In the genomic region with DNA sequence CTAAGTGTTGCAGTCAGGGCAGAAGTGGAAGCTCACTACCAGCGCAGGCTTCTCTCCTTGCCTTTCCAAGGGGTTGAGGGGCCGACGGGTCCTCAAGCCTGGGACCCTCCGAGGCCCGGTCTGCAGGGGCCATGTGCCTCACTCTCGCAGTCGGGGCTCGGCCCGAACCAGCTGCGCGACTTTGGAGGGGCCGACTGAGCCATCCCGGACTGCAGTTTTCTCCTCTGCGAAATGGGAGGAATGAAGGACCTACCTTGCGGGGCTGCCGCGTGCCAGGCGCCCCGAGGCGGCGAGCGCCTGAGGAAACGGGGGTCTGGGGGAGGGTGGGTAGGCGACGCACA, we compare ENCODE assay signal across 22 cellular contexts. TPM values are rescaled to one million over a fixed set of nuclear protein-coding genes. Genes with fewer than 3 reads are reported as not detected.
A peak's percentile ranks its signal among the peaks of the same experiment; 100 is the strongest.
DNase-seq lines count a peak whose midpoint lies in the region; ATAC-seq and TF ChIP-seq lines count a peak whose summit lies in the region.
"Had no signal": no experiment of that assay in that cellular context is flagged by ENCODE, and none has a peak within 500 bp of the region (broad histone marks: within the 10 kb centered on the region; RNA-seq: fewer than 3 reads in every experiment).

No MANE protein-coding gene starts in this region.

- TF ChIP-seq CTCF in lower lobe of right lung (IDR thresholded peaks at IDR 0.05), result no peak
- no peak for TF ChIP-seq CTCF in suprapubic skin (IDR thresholded peaks at IDR 0.05)

- H3K27me3 ChIP-seq in duodenal mucosa (ENCODE audit: control insufficient read depth in 1 of 2, insufficient read depth in 2 of 2, low read length in 2 of 2) (no peaks in the 10 kb centered on the region), lower lobe of right lung (ENCODE audit: low read depth) (peaks cover 7% of the 10 kb centered on the region), suprapubic skin (peaks cover 15% of the 10 kb centered on the region)
- H3K27me3 ChIP-seq: adrenal gland had no signal

- peaks cover 32 to 34% of the 10 kb centered on the region in 2 donors for H3K4me1 ChIP-seq in duodenal mucosa (ENCODE audit: control insufficient read depth in 1 of 2, insufficient read depth in 2 of 2, low read length in 2 of 2)
- H3K4me1 ChIP-seq in lower lobe of right lung, result peaks cover 11% of the 10 kb centered on the region
- peaks cover 22% of the 10 kb centered on the region for H3K4me1 ChIP-seq in suprapubic skin

- H3K4me3 ChIP-seq in duodenal mucosa (ENCODE audit: low read depth in 1 of 2, low read length in 2 of 2), result peak overlapping the region; percentile 43 to 50
- peak overlapping the region; percentile 48 for H3K4me3 ChIP-seq in lower lobe of right lung
- H3K4me3 ChIP-seq in suprapubic skin, result peak overlapping the region; percentile 18
- H3K4me3 ChIP-seq: PC-9, tibial artery had no signal

- H3K27me3 Mint-ChIP-seq in activated CD4-positive, alpha-beta T cell treated with anti-CD3 and anti-CD28 coated beads, Interleukin-2, amount 10 ng/mL, durations not matched to agents 24 days and 14 days, result peaks cover 41% of the 10 kb centered on the region

- H3K4me1 Mint-ChIP-seq in activated CD4-positive, alpha-beta T cell treated with anti-CD3 and anti-CD28 coated beads, Interleukin-2, amount 10 ng/mL, durations not matched to agents 24 days and 14 days, result peaks cover 3% of the 10 kb centered on the region
- peaks cover 12% of the 10 kb centered on the region for H3K4me1 Mint-ChIP-seq in stimulated activated effector memory CD8-positive, alpha-beta T cell treated with anti-CD3 and anti-CD28 coated beads, Interleukin-12 subunit alpha, Interleukin-12 subunit beta, amount 100 ng/mL, for 72 hours

- ATAC-seq in lower lobe of right lung (no peak), HG02759 (IDR thresholded peaks at IDR 0.05; ENCODE audit: unreplicated experiment) (no peak)
- no peak for ATAC-seq in stimulated activated effector memory CD8-positive, alpha-beta T cell treated with anti-CD3 and anti-CD28 coated beads, Interleukin-12 subunit alpha, Interleukin-12 subunit beta, amount 100 ng/mL, for 72 hours
- ATAC-seq: SK-N-SH treated with all-trans-retinoic acid at 6 μM for 48 hours had no signal

- intact Hi-C loops in lower lobe of right lung (cut with DNase I), result no loop called here
- intact Hi-C loops in activated CD4-positive, alpha-beta T cell treated with anti-CD3 and anti-CD28 coated beads, Interleukin-2, amount 10 ng/mL, durations not matched to agents 24 days and 14 days (cut with micrococcal nuclease), result no loop called here

- H3K36me3 ChIP-seq in duodenal mucosa (ENCODE audit: control insufficient read depth in 1 of 2, insufficient read depth in 2 of 2, low read length in 2 of 2) (no peaks in the 10 kb centered on the region), lower lobe of right lung (no peaks in the 10 kb centered on the region), suprapubic skin (no peaks in the 10 kb centered on the region)
- H3K36me3 ChIP-seq: adrenal gland had no signal

- no peak for TF ChIP-seq EP300 in suprapubic skin (IDR thresholded peaks at IDR 0.05)

- peak overlapping the region in 1 of 2 donors; percentile 48 for H3K9ac ChIP-seq in duodenal mucosa (ENCODE audit: low read depth in 1 of 2, low read length in 2 of 2)

- no peak overlapping the region for H3K27ac ChIP-seq in duodenal mucosa (ENCODE audit: low read depth, low read length)
- peak overlapping the region; percentile 62 for H3K27ac ChIP-seq in lower lobe of right lung
- H3K27ac ChIP-seq in suprapubic skin, result no peak overlapping the region
- H3K27ac ChIP-seq: 22Rv1, adrenal gland, C4-2B, PC-9, tibial artery had no signal

- no peak overlapping the region for H3K4me3 Mint-ChIP-seq in activated CD4-positive, alpha-beta T cell treated with anti-CD3 and anti-CD28 coated beads, Interleukin-2, amount 10 ng/mL, durations not matched to agents 24 days and 14 days
- H3K4me3 Mint-ChIP-seq in stimulated activated effector memory CD8-positive, alpha-beta T cell treated with anti-CD3 and anti-CD28 coated beads, Interleukin-12 subunit alpha, Interleukin-12 subunit beta, amount 100 ng/mL, for 72 hours, result no peak overlapping the region
- H3K4me3 Mint-ChIP-seq: activated CD8-positive, alpha-beta T cell treated with anti-CD3 and anti-CD28 coated beads for 36 hours; activated T-helper 1 cell treated with anti-CD3 and anti-CD28 coated beads, Interleukin-12 subunit alpha, Interleukin-12 subunit beta, Interleukin-2, Interleukin-4 antibody, amounts not matched to agents 30 ng/mL and 10 ng/mL and 1 ng/mL, durations not matched to agents 14 hours and 24 hours and 36 hours; neural crest cell had no signal

- no peak for TF ChIP-seq POLR2A in suprapubic skin (IDR thresholded peaks at IDR 0.05)

- H3K9me3 ChIP-seq in duodenal mucosa (ENCODE audit: control insufficient read depth in 1 of 2, low read length in 2 of 2) (no peaks in the 10 kb centered on the region), lower lobe of right lung (no peaks in the 10 kb centered on the region), suprapubic skin (no peaks in the 10 kb centered on the region)
- H3K9me3 ChIP-seq: adrenal gland, tibial artery had no signal

- H3K36me3 Mint-ChIP-seq in activated CD4-positive, alpha-beta T cell treated with anti-CD3 and anti-CD28 coated beads, Interleukin-2, amount 10 ng/mL, durations not matched to agents 24 days and 14 days (ENCODE audit: low read depth), result no peaks in the 10 kb centered on the region
- H3K36me3 Mint-ChIP-seq in stimulated activated effector memory CD8-positive, alpha-beta T cell treated with anti-CD3 and anti-CD28 coated beads, Interleukin-12 subunit alpha, Interleukin-12 subunit beta, amount 100 ng/mL, for 72 hours, result no peaks in the 10 kb centered on the region

- no peak overlapping the region for H3K27ac Mint-ChIP-seq in activated CD4-positive, alpha-beta T cell treated with anti-CD3 and anti-CD28 coated beads, Interleukin-2, amount 10 ng/mL, durations not matched to agents 24 days and 14 days
- H3K27ac Mint-ChIP-seq in stimulated activated effector memory CD8-positive, alpha-beta T cell treated with anti-CD3 and anti-CD28 coated beads, Interleukin-12 subunit alpha, Interleukin-12 subunit beta, amount 100 ng/mL, for 72 hours, result no peak overlapping the region
- H3K27ac Mint-ChIP-seq: activated CD8-positive, alpha-beta T cell treated with anti-CD3 and anti-CD28 coated beads for 36 hours; activated T-helper 1 cell treated with anti-CD3 and anti-CD28 coated beads, Interleukin-12 subunit alpha, Interleukin-12 subunit beta, Interleukin-2, Interleukin-4 antibody, amounts not matched to agents 30 ng/mL and 10 ng/mL and 1 ng/mL, durations not matched to agents 14 hours and 24 hours and 36 hours had no signal

- WGBS in suprapubic skin, result 32% methylated on average over 20 of the region's 25 CpGs

- H3K9me3 Mint-ChIP-seq in activated CD4-positive, alpha-beta T cell treated with anti-CD3 and anti-CD28 coated beads, Interleukin-2, amount 10 ng/mL, durations not matched to agents 24 days and 14 days, result no peaks in the 10 kb centered on the region
- H3K9me3 Mint-ChIP-seq in stimulated activated effector memory CD8-positive, alpha-beta T cell treated with anti-CD3 and anti-CD28 coated beads, Interleukin-12 subunit alpha, Interleukin-12 subunit beta, amount 100 ng/mL, for 72 hours, result no peaks in the 10 kb centered on the region
- H3K9me3 Mint-ChIP-seq: activated CD8-positive, alpha-beta T cell treated with anti-CD3 and anti-CD28 coated beads for 36 hours; activated T-helper 1 cell treated with anti-CD3 and anti-CD28 coated beads, Interleukin-12 subunit alpha, Interleukin-12 subunit beta, Interleukin-2, Interleukin-4 antibody, amounts not matched to agents 30 ng/mL and 10 ng/mL and 1 ng/mL, durations not matched to agents 14 hours and 24 hours and 36 hours; neural crest cell had no signal

- peak; percentile 63 for DNase-seq in DMS53 (lab: John Stamatoyannopoulos, UW)
- DNase-seq in DMS53 treated with DMSO at 0.1 percent for 48 hours (lab: John Stamatoyannopoulos, UW; ENCODE audit: unreplicated experiment), result no peak
- no peak for DNase-seq in lower lobe of right lung
- DNase-seq in suprapubic skin (ENCODE audit: low spot score in 2 of 2), result no peak
- DNase-seq in activated CD4-positive, alpha-beta T cell treated with anti-CD3 and anti-CD28 coated beads, Interleukin-2, amount 10 ng/mL, durations not matched to agents 24 days and 14 days, result no peak
- DNase-seq in stimulated activated effector memory CD8-positive, alpha-beta T cell treated with anti-CD3 and anti-CD28 coated beads, Interleukin-12 subunit alpha, Interleukin-12 subunit beta, amount 100 ng/mL, for 72 hours (ENCODE audit: low spot score in 2 of 2), result no peak
- DNase-seq: activated CD8-positive, alpha-beta T cell treated with anti-CD3 and anti-CD28 coated beads for 36 hours; IMR-90; mammary epithelial cell; MV-4-11; stimulated activated CD4-positive, alpha-beta T cell treated with anti-CD3 and anti-CD28 coated beads, Interleukin-2, amount 100 ng/mL, for 48 hours; stimulated activated CD8-positive, alpha-beta memory T cell treated with anti-CD3 and anti-CD28 coated beads, Interleukin-4, amount 100 ng/mL, for 48 hours had no signal

RNA-seq across cellular contexts. Expression of a gene that starts 5.6 kb away (rescaled TPM):
- total RNA-seq in lower lobe of right lung (18.5 TPM), suprapubic skin (1 to 10 TPM; 4.8 to 9.3 (median 6.7) TPM)
- total RNA-seq in activated CD4-positive, alpha-beta T cell treated with anti-CD3 and anti-CD28 coated beads, Interleukin-2, amount 10 ng/mL, durations not matched to agents 24 days and 14 days, result 0.54 and 0.69 TPM in 2 replicates

RNA-seq across cellular contexts. Expression of a gene that starts 8.0 kb away (rescaled TPM):
- total RNA-seq in lower lobe of right lung (16.4 TPM), suprapubic skin (10 to 100 TPM; 18.1 to 25.0 (median 20.6) TPM)
- total RNA-seq in activated CD4-positive, alpha-beta T cell treated with anti-CD3 and anti-CD28 coated beads, Interleukin-2, amount 10 ng/mL, durations not matched to agents 24 days and 14 days, result 24.8 and 26.0 TPM in 2 replicates

RNA-seq across cellular contexts. Expression of a gene that starts 8.0 kb away (rescaled TPM):
- total RNA-seq in lower lobe of right lung (5.8 TPM), suprapubic skin (10 to 100 TPM; 10.5 to 11.6 (median 10.7) TPM)
- 6.7 and 7.2 TPM in 2 replicates for total RNA-seq in activated CD4-positive, alpha-beta T cell treated with anti-CD3 and anti-CD28 coated beads, Interleukin-2, amount 10 ng/mL, durations not matched to agents 24 days and 14 days

RNA-seq across cellular contexts. Expression of a gene that starts 36.8 kb away (rescaled TPM):
- 89.8 TPM for total RNA-seq in lower lobe of right lung
- total RNA-seq in suprapubic skin, result 100 to 1,000 TPM in 1 of 4 donors, 10 to 100 TPM in 3; 50.0 to 169 (median 55.6) TPM
- total RNA-seq in activated CD4-positive, alpha-beta T cell treated with anti-CD3 and anti-CD28 coated beads, Interleukin-2, amount 10 ng/mL, durations not matched to agents 24 days and 14 days, result 59.0 and 70.0 TPM in 2 replicates

RNA-seq across cellular contexts. Expression of a gene that starts 41.6 kb away (rescaled TPM):
- total RNA-seq in lower lobe of right lung (40.9 TPM), suprapubic skin (10 to 100 TPM; 40.5 to 72.4 (median 53.6) TPM)
- 102 and 103 TPM in 2 replicates for total RNA-seq in activated CD4-positive, alpha-beta T cell treated with anti-CD3 and anti-CD28 coated beads, Interleukin-2, amount 10 ng/mL, durations not matched to agents 24 days and 14 days
